18 cellular contexts compared by ENCODE assay signal in the genomic region with DNA sequence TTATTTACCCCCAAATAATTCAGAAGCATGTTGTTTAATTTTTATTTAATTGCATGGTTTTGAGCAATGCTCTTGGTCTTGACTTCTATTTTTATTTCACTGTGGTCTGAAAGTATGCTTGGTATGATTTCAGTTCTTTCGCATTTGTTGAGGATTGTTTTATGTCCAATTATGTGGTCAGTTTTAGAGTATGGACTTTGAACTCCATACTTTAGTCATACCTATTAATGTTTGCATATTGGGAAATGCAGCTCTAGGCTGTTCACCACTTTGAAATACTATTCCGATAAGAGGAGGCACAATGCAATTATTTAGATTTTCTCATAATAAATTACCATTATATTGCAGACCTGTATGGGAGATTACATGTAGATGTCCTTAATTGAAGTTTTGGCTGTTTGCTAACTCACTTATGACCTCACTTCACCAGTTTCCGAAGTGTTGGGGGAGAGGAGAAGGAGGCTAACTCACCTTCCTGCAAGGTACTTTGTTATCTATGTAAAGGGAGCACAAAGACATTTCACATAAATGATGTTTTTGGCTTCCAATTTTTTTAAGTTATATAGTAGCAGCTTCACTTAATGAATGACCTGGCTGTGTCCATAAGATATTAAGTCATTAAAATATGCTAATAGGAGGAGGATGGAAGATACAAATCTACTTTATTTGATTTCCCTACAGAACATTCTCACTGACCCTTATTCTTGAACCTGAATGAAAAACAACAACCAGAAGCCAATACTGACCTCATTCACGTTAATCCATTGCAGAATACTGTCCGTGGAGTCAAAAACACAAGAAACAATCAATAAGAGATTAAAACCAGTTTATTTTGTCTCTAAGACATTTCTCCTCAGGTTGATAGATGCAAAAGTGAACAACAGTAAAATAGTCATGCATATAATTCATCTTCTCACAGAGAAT.
DNase-seq lines count a peak whose midpoint lies in the region; ATAC-seq and TF ChIP-seq lines count a peak whose summit lies in the region.
"Had no signal": no experiment of that assay in that cellular context is flagged by ENCODE, and none has a peak within 500 bp of the region (broad histone marks: within the 10 kb centered on the region; RNA-seq: fewer than 3 reads in every experiment).

No MANE protein-coding gene starts in this region.

- H3K4me1 ChIP-seq in breast epithelium = no peaks in the 10 kb centered on the region
- H3K4me1 ChIP-seq in RWPE2 (ENCODE audit: insufficient read depth, poor library complexity, severe bottlenecking) = peaks cover 10% of the 10 kb centered on the region
- peaks cover 10% of the 10 kb centered on the region for H3K4me1 ChIP-seq in skeletal muscle satellite cell (ENCODE audit: control insufficient read depth, insufficient read depth, low read length)
- H3K4me1 ChIP-seq in smooth muscle cell (ENCODE audit: low read depth) = no peaks in the 10 kb centered on the region
- H3K4me1 ChIP-seq: upper lobe of right lung had no signal

- no peak overlapping the region for H3K27ac Mint-ChIP-seq in MCF 10A (ENCODE audit: low read depth, unreplicated experiment)
- H3K27ac Mint-ChIP-seq: activated CD4-positive, alpha-beta memory T cell treated with anti-CD3 and anti-CD28 coated beads for 36 hours; activated naive CD4-positive, alpha-beta T cell treated with anti-CD3 and anti-CD28 coated beads, Interleukin-2, amount 50 U/mL, for 72 hours; CD4-positive, CD25-positive, alpha-beta regulatory T cell had no signal

- H3K36me3 Mint-ChIP-seq in MCF 10A (ENCODE audit: insufficient read depth, unreplicated experiment) = no peaks in the 10 kb centered on the region
- H3K36me3 Mint-ChIP-seq: activated CD4-positive, alpha-beta memory T cell treated with anti-CD3 and anti-CD28 coated beads for 36 hours; activated naive CD4-positive, alpha-beta T cell treated with anti-CD3 and anti-CD28 coated beads, Interleukin-2, amount 50 U/mL, for 72 hours; CD4-positive, CD25-positive, alpha-beta regulatory T cell had no signal

- H3K9me3 ChIP-seq in breast epithelium (peaks cover 3 to 9% of the 10 kb centered on the region in 2 donors), RWPE2 (ENCODE audit: severe bottlenecking) (no peaks in the 10 kb centered on the region), skeletal muscle satellite cell (replicated peaks; ENCODE audit: low read length) (no peaks in the 10 kb centered on the region), smooth muscle cell (replicated peaks; ENCODE audit: low read depth) (no peaks in the 10 kb centered on the region)
- H3K9me3 ChIP-seq: upper lobe of right lung had no signal

- intact Hi-C loops in MCF 10A (cut with micrococcal nuclease) = no loop called here
- intact Hi-C loops in breast epithelium (cut with DNase I; ENCODE audit: low total_unique reads) = no loop called here

- 78% methylated on average over 5 of the region's 5 CpGs for WGBS in smooth muscle cell (ENCODE audit: low lambda C conversion rate)

- H2AFZ ChIP-seq in smooth muscle cell (ENCODE audit: low read depth) = no peak overlapping the region

- BruUV-seq in MCF 10A (replicated peaks; lab: Mats Ljungman, UMichigan) = no TSS peak

- peak; percentile 89 for ATAC-seq in RWPE2 (ENCODE audit: low read depth)
- no peak for ATAC-seq in GM21526 (IDR thresholded peaks at IDR 0.05; ENCODE audit: low FRiP score, unreplicated experiment)
- ATAC-seq: activated naive CD4-positive, alpha-beta T cell treated with anti-CD3 and anti-CD28 coated beads, Interleukin-2, amount 50 U/mL, for 72 hours; activated T-cell treated with anti-CD3 and anti-CD28 coated beads, Interleukin-2, amount 50 U/mL, for 4 hours; upper lobe of right lung had no signal

- CTCF ChIA-PET in MCF 10A (lab: Yijun Ruan, JAX) = interaction anchor here (0.5 kb wide), 1 partner anchor 862 kb away, joined by 6 read pairs; no protein-coding TSS in a partner anchor

- H3K27me3 Mint-ChIP-seq in MCF 10A (ENCODE audit: insufficient read depth, unreplicated experiment) = no peaks in the 10 kb centered on the region
- H3K27me3 Mint-ChIP-seq: activated CD4-positive, alpha-beta memory T cell treated with anti-CD3 and anti-CD28 coated beads for 36 hours; CD4-positive, CD25-positive, alpha-beta regulatory T cell had no signal

- POLR2A ChIA-PET in MCF 10A (lab: Yijun Ruan, JAX) = no interaction called here

- H3K4me3 ChIP-seq in breast epithelium = no peak overlapping the region
- no peak overlapping the region for H3K4me3 ChIP-seq in RWPE2 (ENCODE audit: severe bottlenecking)
- no peak overlapping the region for H3K4me3 ChIP-seq in fibroblast of mammary gland (ENCODE audit: control insufficient read depth, low read depth, low read length)
- H3K4me3 ChIP-seq in skeletal muscle satellite cell (ENCODE audit: low read length) = no peak overlapping the region
- H3K4me3 ChIP-seq in smooth muscle cell = no peak overlapping the region
- H3K4me3 ChIP-seq: SK-N-MC, upper lobe of right lung had no signal

- H3K4me3 Mint-ChIP-seq in MCF 10A (ENCODE audit: unreplicated experiment) = no peak overlapping the region
- H3K4me3 Mint-ChIP-seq: activated CD4-positive, alpha-beta memory T cell treated with anti-CD3 and anti-CD28 coated beads for 36 hours; activated T-cell treated with anti-CD3 and anti-CD28 coated beads, Interleukin-2, amount 50 U/mL, for 4 hours; CD4-positive, CD25-positive, alpha-beta regulatory T cell had no signal

- peaks cover 6% of the 10 kb centered on the region for H3K4me1 Mint-ChIP-seq in MCF 10A (ENCODE audit: insufficient read depth, unreplicated experiment)
- H3K4me1 Mint-ChIP-seq: CD4-positive, CD25-positive, alpha-beta regulatory T cell had no signal

- H3K9ac ChIP-seq in skeletal muscle satellite cell (ENCODE audit: low read depth, low read length) (peak overlapping the region; percentile 18), smooth muscle cell (ENCODE audit: low read depth) (no peak overlapping the region)

- H3K9me3 Mint-ChIP-seq in MCF 10A (ENCODE audit: unreplicated experiment) = peaks cover 15% of the 10 kb centered on the region

- peak; percentile 25 for DNase-seq in MCF 10A (ENCODE audit: unreplicated experiment)
- DNase-seq in breast epithelium (ENCODE audit: low spot score in 2 of 2) = no peak
- no peak for DNase-seq in RWPE2 (ENCODE audit: low spot score)
- DNase-seq in fibroblast of mammary gland (ENCODE audit: low read depth) = peak; percentile 66
- DNase-seq in activated CD4-positive, CD25-positive, alpha-beta regulatory T cell treated with anti-CD3 and anti-CD28 coated beads, Interleukin-2, amount 50 U/mL, for 72 hours = no peak
- no peak for DNase-seq in smooth muscle cell (lab: John Stamatoyannopoulos, UW; ENCODE audit: unreplicated experiment)
- DNase-seq: 8988T; activated CD4-positive, alpha-beta memory T cell treated with anti-CD3 and anti-CD28 coated beads for 36 hours; activated T-cell treated with anti-CD3 and anti-CD28 coated beads, Interleukin-2, amount 50 U/mL, for 4 hours; CD4-positive, CD25-positive, alpha-beta regulatory T cell; NCI-H1048; NCI-H2107; NCI-H69; upper lobe of right lung had no signal

- no peaks in the 10 kb centered on the region for H3K79me2 ChIP-seq in smooth muscle cell (ENCODE audit: low read depth)

- no peaks in the 10 kb centered on the region for H4K20me1 ChIP-seq in smooth muscle cell (ENCODE audit: low read depth)

- H3K27me3 ChIP-seq in breast epithelium (no peaks in the 10 kb centered on the region), RWPE2 (ENCODE audit: insufficient read depth, poor library complexity, severe bottlenecking) (no peaks in the 10 kb centered on the region), skeletal muscle satellite cell (ENCODE audit: control insufficient read depth, insufficient read depth, low read length) (no peaks in the 10 kb centered on the region), smooth muscle cell (ENCODE audit: low read depth) (no peaks in the 10 kb centered on the region)
- H3K27me3 ChIP-seq: upper lobe of right lung had no signal

- H3K36me3 ChIP-seq in breast epithelium = no peaks in the 10 kb centered on the region
- no peaks in the 10 kb centered on the region for H3K36me3 ChIP-seq in RWPE2 (ENCODE audit: low read depth)
- H3K36me3 ChIP-seq in skeletal muscle satellite cell (ENCODE audit: insufficient read depth, low read length) = no peaks in the 10 kb centered on the region
- no peaks in the 10 kb centered on the region for H3K36me3 ChIP-seq in smooth muscle cell (ENCODE audit: low read depth)
- H3K36me3 ChIP-seq: upper lobe of right lung had no signal

- H3K27ac ChIP-seq in breast epithelium (no peak overlapping the region), RWPE2 (ENCODE audit: poor library complexity, severe bottlenecking) (no peak overlapping the region), smooth muscle cell (ENCODE audit: low read depth) (no peak overlapping the region)
- H3K27ac ChIP-seq: SK-N-MC, upper lobe of right lung had no signal

- no peak for TF ChIP-seq POLR2A in breast epithelium (IDR thresholded peaks at IDR 0.05)

- TF ChIP-seq CTCF in MCF 10A (IDR thresholded peaks at IDR 0.05; ENCODE audit: unreplicated experiment) (no peak), breast epithelium (IDR thresholded peaks at IDR 0.05) (no peak), RWPE2 (IDR thresholded peaks at IDR 0.05; ENCODE audit: poor library complexity, severe bottlenecking) (no peak), fibroblast of mammary gland (conservative IDR thresholded peaks at IDR 0.05; ENCODE audit: control insufficient read depth, insufficient read depth, low read depth, low read length) (no peak), smooth muscle cell (IDR thresholded peaks at IDR 0.05; ENCODE audit: borderline replicate concordance, insufficient read depth, poor library complexity, severe bottlenecking) (no peak)

- H3F3A ChIP-seq in smooth muscle cell (ENCODE audit: low read depth) = no peaks in the 10 kb centered on the region

- H3K4me2 ChIP-seq in skeletal muscle satellite cell (ENCODE audit: low read length) = peak overlapping the region; percentile 23
- H3K4me2 ChIP-seq in smooth muscle cell = no peak overlapping the region

Comparison
In these comparisons a context has a peak if more than half of its experiments do, and no peak if none do; other contexts are left out.
1. DNase-seq: peak in MCF 10A (single experiment) and fibroblast of mammary gland (single experiment); none in breast epithelium (0 of 2), RWPE2 (single experiment), activated CD4-positive, CD25-positive, alpha-beta regulatory T cell treated with anti-CD3 and anti-CD28 coated beads, Interleukin-2, amount 50 U/mL, for 72 hours (single experiment) and smooth muscle cell (single experiment).